In the genomic region with DNA sequence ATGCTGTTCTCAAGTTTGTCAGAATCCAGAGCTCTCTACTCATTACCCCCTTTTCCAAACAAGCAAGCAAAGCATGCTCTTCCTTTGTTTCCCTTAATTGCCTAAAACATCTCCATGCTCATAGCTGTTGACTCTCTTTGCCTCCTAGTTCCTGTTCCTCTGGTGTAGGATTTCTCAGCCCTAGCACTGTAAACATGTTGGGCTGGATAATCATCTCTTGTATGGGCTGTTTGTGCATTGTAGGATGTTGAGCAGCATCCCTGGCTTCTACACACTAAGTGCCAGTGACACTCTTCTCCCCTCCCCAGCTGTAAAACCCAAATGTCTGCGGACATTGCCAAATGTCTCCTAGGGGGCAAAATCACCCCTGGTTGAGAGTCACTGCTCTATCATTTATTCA, we compare ENCODE assay signal across 1 cellular context.
TF ChIP-seq lines count a peak whose summit lies in the region.

No MANE protein-coding gene starts in this region.

TF ChIP-seq in IMR-90, 13 proteins besides CTCF, POLR2A, EP300 and RAD21 (continued from another document):
- TF ChIP-seq MXI1 (IDR thresholded peaks at IDR 0.05; ENCODE audit: borderline replicate concordance, low read depth, low read length) (no peak), NFE2L2 (IDR thresholded peaks at IDR 0.05; ENCODE audit: low read depth, low read length) (no peak), CEBPB (IDR thresholded peaks at IDR 0.05; ENCODE audit: low read depth, low read length) (no peak)
- TF ChIP-seq, protein P1, sequence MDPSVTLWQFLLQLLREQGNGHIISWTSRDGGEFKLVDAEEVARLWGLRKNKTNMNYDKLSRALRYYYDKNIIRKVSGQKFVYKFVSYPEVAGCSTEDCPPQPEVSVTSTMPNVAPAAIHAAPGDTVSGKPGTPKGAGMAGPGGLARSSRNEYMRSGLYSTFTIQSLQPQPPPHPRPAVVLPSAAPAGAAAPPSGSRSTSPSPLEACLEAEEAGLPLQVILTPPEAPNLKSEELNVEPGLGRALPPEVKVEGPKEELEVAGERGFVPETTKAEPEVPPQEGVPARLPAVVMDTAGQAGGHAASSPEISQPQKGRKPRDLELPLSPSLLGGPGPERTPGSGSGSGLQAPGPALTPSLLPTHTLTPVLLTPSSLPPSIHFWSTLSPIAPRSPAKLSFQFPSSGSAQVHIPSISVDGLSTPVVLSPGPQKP (IDR thresholded peaks at IDR 0.05; ENCODE audit: borderline replicate concordance, low read depth, low read length), result no peak
